ENCODE assay signal across 13 cellular contexts in the genomic region with DNA sequence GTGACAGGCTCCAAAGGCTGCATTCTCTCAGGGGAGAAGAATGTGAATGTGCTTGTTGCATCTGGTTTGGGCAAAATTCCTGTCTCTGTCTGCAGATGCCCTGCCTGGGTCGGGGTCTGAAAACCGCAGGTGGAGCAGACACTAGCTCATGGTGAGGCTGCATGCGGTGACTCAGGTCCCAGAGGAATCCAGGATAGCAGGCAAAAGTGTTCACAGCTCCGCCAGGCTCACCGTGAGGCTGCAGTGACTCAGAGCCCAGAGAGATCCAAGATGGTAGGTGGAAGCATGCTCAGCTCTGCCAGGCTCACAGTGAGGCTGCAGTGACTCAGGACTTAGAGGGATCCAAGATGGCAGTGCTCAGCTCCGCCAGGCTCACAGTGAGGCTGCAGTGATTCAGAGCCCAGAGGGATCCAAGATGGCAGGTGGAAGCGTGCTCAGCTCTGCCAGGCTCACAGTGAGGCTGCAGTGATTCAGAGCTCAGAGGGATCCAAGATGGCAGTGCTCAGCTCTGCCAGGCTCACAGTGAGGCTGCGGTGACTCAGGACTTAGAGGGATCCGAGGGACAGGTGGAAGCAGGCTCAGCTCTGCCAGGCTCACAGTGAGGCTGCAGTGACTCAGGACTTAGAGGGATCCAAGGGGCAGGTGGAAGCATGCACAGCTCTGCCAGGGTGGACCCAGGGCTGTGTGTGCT.
DNase-seq lines count a peak whose midpoint lies in the region; ATAC-seq, FAIRE-seq and TF ChIP-seq lines count a peak whose summit lies in the region.
"Had no signal": no experiment of that assay in that cellular context is flagged by ENCODE, and none has a peak within 500 bp of the region (broad histone marks: within the 10 kb centered on the region; RNA-seq: fewer than 3 reads in every experiment).

No MANE protein-coding gene starts in this region.

- H3K27me3 ChIP-seq in astrocyte (ENCODE audit: insufficient read depth, low read length), result no peaks in the 10 kb centered on the region
- H3K27me3 ChIP-seq in spleen (replicated peaks in 1 of 7), result no peaks in the 10 kb centered on the region
- H3K27me3 ChIP-seq: left lung had no signal

- peak overlapping the region; percentile 81 for H3K9ac ChIP-seq in astrocyte (ENCODE audit: low read length)

- no peaks in the 10 kb centered on the region for H3K36me3 ChIP-seq in astrocyte (ENCODE audit: insufficient read depth, low read length)
- H3K36me3 ChIP-seq in spleen, result no peaks in the 10 kb centered on the region
- H3K36me3 ChIP-seq: left lung had no signal

- peaks cover 13% of the 10 kb centered on the region for H3K9me3 ChIP-seq in A549
- peaks cover 17% of the 10 kb centered on the region for H3K9me3 ChIP-seq in astrocyte (ENCODE audit: insufficient read depth, low read depth, low read length)
- H3K9me3 ChIP-seq in spleen, result no peaks in the 10 kb centered on the region
- H3K9me3 ChIP-seq: left lung had no signal

- WGBS in A549 (ENCODE audit: missing lambda C conversion rate), result 17% methylated on average over 9 of the region's 9 CpGs
- WGBS in spleen, 5 donors, result 72 to 92% (median 89%) methylated on average over 5 to 9 of the region's 9 CpGs

- peaks cover 46% of the 10 kb centered on the region for H3K4me1 Mint-ChIP-seq in astrocyte (ENCODE audit: low read depth, unreplicated experiment)
- no peaks in the 10 kb centered on the region for H3K4me1 Mint-ChIP-seq in activated naive CD8-positive, alpha-beta T cell treated with anti-CD3 and anti-CD28 coated beads, Interleukin-2, amount 50 U/mL, for 24 hours

- TF ChIP-seq EP300 in A549 (IDR thresholded peaks at IDR 0.05), result peak; percentile 44 to 78; a peak in 3 of 5 replicates

- peaks cover 20% of the 10 kb centered on the region for H3K9me3 Mint-ChIP-seq in astrocyte (ENCODE audit: unreplicated experiment)
- no peaks in the 10 kb centered on the region for H3K9me3 Mint-ChIP-seq in activated naive CD8-positive, alpha-beta T cell treated with anti-CD3 and anti-CD28 coated beads, Interleukin-2, amount 50 U/mL, for 24 hours

- peak overlapping the region; percentile 36 for H3K4me3 Mint-ChIP-seq in astrocyte (ENCODE audit: unreplicated experiment)
- no peak overlapping the region for H3K4me3 Mint-ChIP-seq in activated naive CD8-positive, alpha-beta T cell treated with anti-CD3 and anti-CD28 coated beads, Interleukin-2, amount 50 U/mL, for 24 hours

- no peaks in the 10 kb centered on the region for H3K27me3 Mint-ChIP-seq in astrocyte (ENCODE audit: low read depth, unreplicated experiment)
- H3K27me3 Mint-ChIP-seq in activated naive CD8-positive, alpha-beta T cell treated with anti-CD3 and anti-CD28 coated beads, Interleukin-2, amount 50 U/mL, for 24 hours, result peaks cover 5% of the 10 kb centered on the region

- POLR2A ChIA-PET in A549 (lab: Yijun Ruan, JAX), result interaction anchor here (0.5 to 2.2 kb wide), 10 partner anchors 25 to 316 kb away, joined by 3 to 17 read pairs (median 4); partner anchors contain the start of genes ACKR3 and COPS8

- peak overlapping the region; percentile 55 for H2AFZ ChIP-seq in astrocyte (ENCODE audit: low read depth, low read length)

- TF ChIP-seq CTCF in A549 (IDR thresholded peaks at IDR 0.05), result no peak
- no peak for TF ChIP-seq CTCF in HFF-Myc (IDR thresholded peaks at IDR 0.05; ENCODE audit: low read depth, low read length, missing control alignments)
- TF ChIP-seq CTCF in astrocyte (IDR thresholded peaks at IDR 0.05; ENCODE audit: insufficient read depth, low read depth, low read length), result no peak
- no peak for TF ChIP-seq CTCF in spleen (IDR thresholded peaks at IDR 0.05 in 8 of 11, conservative IDR thresholded peaks at IDR 0.05 in 3 of 11)
- no peak for TF ChIP-seq CTCF in GM13977 (IDR thresholded peaks at IDR 0.05; ENCODE audit: extremely low read depth, insufficient read depth, missing control alignments)

- H3K79me2 ChIP-seq in astrocyte (ENCODE audit: insufficient read depth, low read length), result no peaks in the 10 kb centered on the region

- H4K20me1 ChIP-seq in astrocyte (ENCODE audit: insufficient read depth, low read length), result no peaks in the 10 kb centered on the region

- H3K27ac Mint-ChIP-seq in astrocyte (ENCODE audit: unreplicated experiment), result peak overlapping the region; percentile 100
- no peak overlapping the region for H3K27ac Mint-ChIP-seq in activated naive CD8-positive, alpha-beta T cell treated with anti-CD3 and anti-CD28 coated beads, Interleukin-2, amount 50 U/mL, for 24 hours

- CTCF ChIA-PET in A549 (lab: Yijun Ruan, JAX), result interaction anchor here (0.6 to 2.1 kb wide), 11 partner anchors 11 to 417 kb away, joined by 3 to 9 read pairs (median 3); partner anchors contain the start of gene ACKR3

- peak overlapping the region; percentile 44 for H3K4me2 ChIP-seq in A549
- H3K4me2 ChIP-seq in astrocyte (ENCODE audit: low read length), result peak overlapping the region; percentile 73

- TF ChIP-seq POLR2A in A549 (IDR thresholded peaks at IDR 0.05; ENCODE audit: low read length) (no peak), spleen (IDR thresholded peaks at IDR 0.05) (no peak)

- H3K27ac ChIP-seq in A549 (peak overlapping the region; percentile 73 to 82), astrocyte (ENCODE audit: low read depth, low read length) (peak overlapping the region; percentile 98), spleen (no peak overlapping the region)
- H3K27ac ChIP-seq: C4-2B, left lung had no signal

- H3K4me3 ChIP-seq in A549 (no peak overlapping the region), HFF-Myc (replicated peaks; ENCODE audit: low read depth, low read length) (no peak overlapping the region), astrocyte (ENCODE audit: insufficient read depth, low read depth, low read length) (no peak overlapping the region), spleen (no peak overlapping the region)
- H3K4me3 ChIP-seq: left lung had no signal

- ATAC-seq in A549 (peak; percentile 93 to 94), GM21515 (IDR thresholded peaks at IDR 0.05; ENCODE audit: unreplicated experiment) (no peak)
- ATAC-seq in activated naive CD8-positive, alpha-beta T cell treated with anti-CD3 and anti-CD28 coated beads, Interleukin-2, amount 50 U/mL, for 24 hours, result no peak
- ATAC-seq: left lung, sciatic nerve had no signal

- peaks cover 2% of the 10 kb centered on the region for H3K36me3 Mint-ChIP-seq in astrocyte (ENCODE audit: low read depth, unreplicated experiment)
- no peaks in the 10 kb centered on the region for H3K36me3 Mint-ChIP-seq in activated naive CD8-positive, alpha-beta T cell treated with anti-CD3 and anti-CD28 coated beads, Interleukin-2, amount 50 U/mL, for 24 hours (ENCODE audit: low read depth)

- peak in 1 of 2 experiments; percentile 32; a peak in 3 of 5 replicates for TF ChIP-seq RAD21 in A549 (conservative IDR thresholded peaks at IDR 0.05 in 1 of 2, IDR thresholded peaks at IDR 0.05 in 1 of 2)

- no peak for FAIRE-seq in A549 (lab: Jason Lieb, UNC)
- FAIRE-seq in astrocyte (lab: Jason Lieb, UNC), result peak; percentile 100
- FAIRE-seq: GM18507 had no signal

- H3K4me1 ChIP-seq in A549 (peaks cover 21% of the 10 kb centered on the region), astrocyte (ENCODE audit: insufficient read depth, low read length) (peaks cover 30% of the 10 kb centered on the region), spleen (no peaks in the 10 kb centered on the region)
- H3K4me1 ChIP-seq: left lung had no signal

- DNase-seq in A549 (ENCODE audit: low read depth in 1 of 2, low spot score in 1 of 2) (peak; percentile 69 to 87), HFF-Myc (ENCODE audit: extremely low read depth, low read depth) (peak; percentile 94), astrocyte (ENCODE audit: low read depth) (peak; percentile 100), iris pigment epithelial cell (ENCODE audit: low read depth) (peak; percentile 90), spleen (no peak), GM13977 (ENCODE audit: low spot score) (no peak)
- DNase-seq in activated naive CD8-positive, alpha-beta T cell treated with anti-CD3 and anti-CD28 coated beads, Interleukin-2, amount 50 U/mL, for 24 hours, result no peak
- DNase-seq: left lung, NCI-H2171 had no signal

- intact Hi-C loops in spleen (cut with DNase I; ENCODE audit: low total_unique reads), result no loop called here

- in situ Hi-C loops in GM13977 (cut with MboI; ENCODE audit: low pct_unique_long_range_greater_than_20kb, low sequenced_read_pairs, unreplicated experiment), result no loop called here

TF ChIP-seq in A549, 52 proteins besides CTCF, POLR2A, EP300 and RAD21 (continues in another document):
- peak; percentile 29 to 50; a peak in 3 of 5 replicates for TF ChIP-seq JUN (IDR thresholded peaks at IDR 0.05)
- TF ChIP-seq NFE2L2 (conservative IDR thresholded peaks at IDR 0.05; ENCODE audit: low read length), result peak; percentile 60; the same call in 1 of the 2 replicates
- no peak for TF ChIP-seq FOXS1 (CRISPR knock-in tag; IDR thresholded peaks at IDR 0.05)
- TF ChIP-seq ZNF302 (CRISPR knock-in tag; IDR thresholded peaks at IDR 0.05), result no peak
- no peak for TF ChIP-seq EHF (CRISPR knock-in tag; IDR thresholded peaks at IDR 0.05)
- TF ChIP-seq CEBPB (IDR thresholded peaks at IDR 0.05), result peak in 1 of 2 experiments; percentile 8; a peak in 1 of 4 replicates
- TF ChIP-seq PBX3 (IDR thresholded peaks at IDR 0.05), result no peak
- TF ChIP-seq, protein P1, sequence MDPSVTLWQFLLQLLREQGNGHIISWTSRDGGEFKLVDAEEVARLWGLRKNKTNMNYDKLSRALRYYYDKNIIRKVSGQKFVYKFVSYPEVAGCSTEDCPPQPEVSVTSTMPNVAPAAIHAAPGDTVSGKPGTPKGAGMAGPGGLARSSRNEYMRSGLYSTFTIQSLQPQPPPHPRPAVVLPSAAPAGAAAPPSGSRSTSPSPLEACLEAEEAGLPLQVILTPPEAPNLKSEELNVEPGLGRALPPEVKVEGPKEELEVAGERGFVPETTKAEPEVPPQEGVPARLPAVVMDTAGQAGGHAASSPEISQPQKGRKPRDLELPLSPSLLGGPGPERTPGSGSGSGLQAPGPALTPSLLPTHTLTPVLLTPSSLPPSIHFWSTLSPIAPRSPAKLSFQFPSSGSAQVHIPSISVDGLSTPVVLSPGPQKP (IDR thresholded peaks at IDR 0.05; ENCODE audit: low read depth, low read length), result no peak
- no peak for TF ChIP-seq KDM1A (IDR thresholded peaks at IDR 0.05; ENCODE audit: low read depth)
- no peak for TF ChIP-seq POLR2AphosphoS2 (conservative IDR thresholded peaks at IDR 0.05; ENCODE audit: low read length)
- TF ChIP-seq, protein P2, sequence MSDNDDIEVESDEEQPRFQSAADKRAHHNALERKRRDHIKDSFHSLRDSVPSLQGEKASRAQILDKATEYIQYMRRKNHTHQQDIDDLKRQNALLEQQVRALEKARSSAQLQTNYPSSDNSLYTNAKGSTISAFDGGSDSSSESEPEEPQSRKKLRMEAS (IDR thresholded peaks at IDR 0.05), result peak; percentile 67

Comparison
In these comparisons a context has a peak if more than half of its experiments do, and no peak if none do; other contexts are left out.
1. ATAC-seq: peak in A549 (2 of 2); none in GM21515 (single experiment) and activated naive CD8-positive, alpha-beta T cell treated with anti-CD3 and anti-CD28 coated beads, Interleukin-2, amount 50 U/mL, for 24 hours (single experiment).
2. DNase-seq: peak in A549 (2 of 2), HFF-Myc (single experiment), astrocyte (single experiment) and iris pigment epithelial cell (single experiment); none in activated naive CD8-positive, alpha-beta T cell treated with anti-CD3 and anti-CD28 coated beads, Interleukin-2, amount 50 U/mL, for 24 hours (single experiment), spleen (single experiment) and GM13977 (single experiment).
3. H3K27ac ChIP-seq: peak in A549 (2 of 2) and astrocyte (single experiment); none in spleen (0 of 8).